ENCODE assay signal across 18 cellular contexts in genomic region chr5:179209359-179210150, GRCh38.
DNase-seq lines count a peak whose midpoint lies in the region; ATAC-seq and TF ChIP-seq lines count a peak whose summit lies in the region.
"Had no signal": no experiment of that assay in that cellular context is flagged by ENCODE, and none has a peak within 500 bp of the region (broad histone marks: within the 10 kb centered on the region; RNA-seq: fewer than 3 reads in every experiment).

No MANE protein-coding gene starts in this region.

- no peak for ATAC-seq in GM21423 (IDR thresholded peaks at IDR 0.05; ENCODE audit: unreplicated experiment)
- ATAC-seq: activated naive CD8-positive, alpha-beta T cell treated with anti-CD3 and anti-CD28 coated beads, Interleukin-2, amount 50 U/mL, for 24 hours had no signal

- H3K4me3 ChIP-seq in HFF-Myc (replicated peaks; ENCODE audit: low read depth, low read length): no peak overlapping the region
- H3K4me3 ChIP-seq: dorsolateral prefrontal cortex, right lobe of liver, uterus had no signal

- DNase-seq in AG09319 (ENCODE audit: extremely low read depth, low read depth) (peak; percentile 38), HFF-Myc (ENCODE audit: extremely low read depth, low read depth) (peak; percentile 9), astrocyte of the hippocampus (ENCODE audit: low read depth, low spot score) (peak; percentile 19), kidney tubule cell (ENCODE audit: low spot score) (peak; percentile 55), NCI-H2081 (lab: John Stamatoyannopoulos, UW) (no peak), SKM-1 treated with dmso at 0.1 percent for 144 hours (lab: John Stamatoyannopoulos, UW; ENCODE audit: unreplicated experiment) (no peak), AML-193 (lab: John Stamatoyannopoulos, UW) (no peak)
- DNase-seq: activated CD8-positive, alpha-beta memory T cell treated with anti-CD3 and anti-CD28 coated beads, Interleukin-2, amount 50 U/mL, for 48 hours; activated naive CD8-positive, alpha-beta T cell treated with anti-CD3 and anti-CD28 coated beads, Interleukin-2, amount 50 U/mL, for 24 hours; dorsolateral prefrontal cortex; H9; MV-4-11; naive B cell; NCI-H2227 treated with DMSO at 0.1 percent for 48 hours; right lobe of liver; stimulated activated naive CD4-positive, alpha-beta T cell treated with Interleukin-2 at 50 U/mL for 16 hours; uterus had no signal

- TF ChIP-seq CTCF in AG09319 (IDR thresholded peaks at IDR 0.05; ENCODE audit: low read depth, low read length) (no peak), HFF-Myc (IDR thresholded peaks at IDR 0.05; ENCODE audit: low read depth, low read length, missing control alignments) (no peak)

Comparison
In these comparisons a context has a peak if more than half of its experiments do, and no peak if none do; other contexts are left out.
1. DNase-seq: peak in AG09319 (single experiment), HFF-Myc (single experiment), astrocyte of the hippocampus (single experiment) and kidney tubule cell (single experiment); none in NCI-H2081 (0 of 2), SKM-1 treated with dmso at 0.1 percent for 144 hours (single experiment) and AML-193 (0 of 2).